ENCODE assay signal across 8 cellular contexts in genomic region chr16:89422905-89423630, GRCh38.
DNase-seq lines count a peak whose midpoint lies in the region; ATAC-seq lines count a peak whose summit lies in the region.

No MANE protein-coding gene starts in this region.

- no peaks in the 10 kb centered on the region for H3K9me3 ChIP-seq in BLaER1

- peaks cover 96% of the 10 kb centered on the region for H3K4me1 ChIP-seq in BLaER1

- peak overlapping the region; percentile 44 for H3K27ac ChIP-seq in BLaER1
- H3K27ac ChIP-seq in caudate nucleus (ENCODE audit: low read depth, low read length), result no peak overlapping the region

- H3K27me3 ChIP-seq in BLaER1, result no peaks in the 10 kb centered on the region

- DNase-seq in HK-2 (ENCODE audit: unreplicated experiment) (peak; percentile 78), activated T-cell treated with anti-CD3 and anti-CD28 coated beads for 48 hours (ENCODE audit: low read depth) (peak; percentile 66), hepatic stellate cell (ENCODE audit: low spot score) (peak; percentile 73), caudate nucleus (lab: John Stamatoyannopoulos, UW) (no peak), NCI-H2107 (lab: John Stamatoyannopoulos, UW) (no peak)
- peak; percentile 43 for DNase-seq in stimulated activated CD8-positive, alpha-beta memory T cell treated with anti-CD3 and anti-CD28 coated beads, Interleukin-7, amount 100 ng/mL, for 24 hours (ENCODE audit: low read depth)

- H3K4me3 ChIP-seq in BLaER1, result peak overlapping the region; percentile 44; the same call in 1 of the 2 replicates

- peak; percentile 46 for ATAC-seq in GM19467 (IDR thresholded peaks at IDR 0.05; ENCODE audit: unreplicated experiment)

- H4K20me1 ChIP-seq in BLaER1, result peaks cover 100% of the 10 kb centered on the region

- H3K36me3 ChIP-seq in BLaER1, result peaks cover 49% of the 10 kb centered on the region

- H3K9ac ChIP-seq in BLaER1, result peak overlapping the region; percentile 63

- peak overlapping the region; percentile 85 for H3K4me2 ChIP-seq in BLaER1

Comparison
In these comparisons a context has a peak if more than half of its experiments do, and no peak if none do; other contexts are left out.
1. DNase-seq: peak in HK-2 (single experiment), activated T-cell treated with anti-CD3 and anti-CD28 coated beads for 48 hours (single experiment), hepatic stellate cell (single experiment) and stimulated activated CD8-positive, alpha-beta memory T cell treated with anti-CD3 and anti-CD28 coated beads, Interleukin-7, amount 100 ng/mL, for 24 hours (single experiment); none in caudate nucleus (0 of 61) and NCI-H2107 (single experiment).